8 cellular contexts compared by ENCODE assay signal in the genomic region with DNA sequence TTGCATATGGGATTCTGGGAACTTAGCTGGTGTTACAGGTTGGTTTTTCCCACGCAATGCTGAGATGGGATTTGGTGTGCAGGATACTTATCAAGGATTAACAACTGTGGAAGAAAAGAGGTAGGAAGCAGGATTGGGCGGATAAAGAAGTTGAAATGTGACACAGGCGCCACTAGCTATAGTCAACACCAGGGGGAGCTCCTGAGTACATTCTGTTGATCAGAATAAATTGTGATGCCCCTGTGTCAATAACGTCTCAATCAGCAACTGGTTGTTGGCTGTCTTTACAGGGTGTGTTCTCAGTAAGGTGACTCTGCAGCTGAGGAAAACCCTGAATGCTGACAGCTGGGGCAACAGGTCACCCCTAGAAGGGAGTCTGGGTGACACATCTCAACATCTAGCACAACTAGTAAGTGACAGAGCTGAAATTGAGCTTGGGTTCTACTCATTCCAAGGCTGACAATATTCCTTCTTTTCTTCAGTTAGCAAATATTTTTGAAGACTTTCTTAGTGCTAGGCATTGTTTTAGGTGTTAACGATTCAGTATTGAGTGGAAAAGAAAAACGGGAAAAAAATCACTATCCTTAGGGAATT.
DNase-seq lines count a peak whose midpoint lies in the region; ATAC-seq and TF ChIP-seq lines count a peak whose summit lies in the region.

No MANE protein-coding gene starts in this region.

- H3K4me1 ChIP-seq in foreskin keratinocyte (no peaks in the 10 kb centered on the region), tibial artery (no peaks in the 10 kb centered on the region)

- H3K27me3 ChIP-seq in foreskin keratinocyte (no peaks in the 10 kb centered on the region), tibial artery (no peaks in the 10 kb centered on the region)

- H3K4me3 ChIP-seq in HFF-Myc (replicated peaks; ENCODE audit: low read depth, low read length) (no peak overlapping the region), tibial artery (no peak overlapping the region)

- H3K27ac ChIP-seq in foreskin keratinocyte = no peak overlapping the region
- H3K27ac ChIP-seq in tibial artery = no peak overlapping the region

- peak; percentile 48 for ATAC-seq in foreskin keratinocyte

- H3K9me3 ChIP-seq in tibial artery = no peaks in the 10 kb centered on the region

- TF ChIP-seq CTCF in HFF-Myc (IDR thresholded peaks at IDR 0.05; ENCODE audit: low read depth, low read length, missing control alignments) = peak; percentile 78
- peak; percentile 60 for TF ChIP-seq CTCF in foreskin keratinocyte (conservative IDR thresholded peaks at IDR 0.05)
- peak; percentile 36 to 47 for TF ChIP-seq CTCF in tibial artery (IDR thresholded peaks at IDR 0.05)

- DNase-seq in NCI-H524 (lab: John Stamatoyannopoulos, UW) (peak; percentile 13 to 28), NCI-H524 treated with DMSO at 0.1 percent for 48 hours (lab: John Stamatoyannopoulos, UW) (no peak), HFF-Myc (ENCODE audit: extremely low read depth, low read depth) (no peak), RKO (ENCODE audit: low spot score) (peak; percentile 32), foreskin keratinocyte (peak in 1 of 2 donors; percentile 9), tibial artery (no peak), epidermal melanocyte (ENCODE audit: insufficient read length, low spot score) (no peak), cerebellum (ENCODE audit: low spot score) (no peak)

- no peaks in the 10 kb centered on the region for H3K36me3 ChIP-seq in tibial artery

- intact Hi-C loops in tibial artery (cut with DNase I; ENCODE audit: low total_unique reads) = no loop called here

Comparison
In these comparisons a context has a peak if more than half of its experiments do, and no peak if none do; other contexts are left out.
1. DNase-seq: peak in NCI-H524 (2 of 2) and RKO (single experiment); none in NCI-H524 treated with DMSO at 0.1 percent for 48 hours (single experiment), HFF-Myc (single experiment), tibial artery (0 of 2), epidermal melanocyte (single experiment) and cerebellum (single experiment).
2. Peak in every context shown above with its lines, with median percentiles within 50 percentile points of each other: CTCF ChIP-seq.